Comparison of ENCODE assay signal across 8 cellular contexts in the genomic region with DNA sequence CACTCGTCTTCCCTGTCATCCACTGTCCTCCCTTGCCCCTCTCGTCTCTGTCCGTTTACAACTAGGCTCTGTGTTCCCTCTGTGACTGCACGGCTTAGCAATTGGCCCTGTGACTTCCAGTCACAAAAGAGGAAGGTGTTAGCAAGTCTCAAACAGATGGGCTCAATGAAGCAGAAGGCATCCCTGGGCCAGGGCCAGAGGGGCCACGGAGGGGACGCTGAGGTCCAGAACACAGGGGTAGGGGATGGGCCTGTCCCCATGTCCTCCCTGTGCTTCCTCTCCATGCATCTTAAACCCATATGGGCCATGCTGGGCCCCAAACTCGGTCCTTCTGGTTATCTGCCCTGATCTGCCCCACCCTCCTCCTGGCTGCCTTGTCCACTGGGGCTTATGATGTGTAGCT. TPM values are rescaled to one million over a fixed set of nuclear protein-coding genes. Genes with fewer than 3 reads are reported as not detected.
DNase-seq lines count a peak whose midpoint lies in the region; ATAC-seq, FAIRE-seq and TF ChIP-seq lines count a peak whose summit lies in the region.

CD72 (minus strand) TSS at position 89 of the 403 bp plus-strand sequence. CDS start 110 bp downstream, outside the sequence.

- no peak within 1 kb of the TSS for H2AK5ac ChIP-seq in mesenchymal stem cell (ENCODE audit: low read length, severe bottlenecking)

- H3K14ac ChIP-seq in mesenchymal stem cell (ENCODE audit: low read length in 2 of 2): no peak within 1 kb of the TSS

- FAIRE-seq in K562 (lab: Jason Lieb, UNC): no peak

- H2BK12ac ChIP-seq in mesenchymal stem cell (ENCODE audit: low read length in 2 of 2): no peak within 1 kb of the TSS

- CTCF ChIA-PET in A673 (lab: Charles Lee) (no interaction called here), K562 (lab: Yijun Ruan, JAX; ENCODE audit: low intra/inter-chr PET ratio) (no interaction called here)

- in situ Hi-C loops in K562 (cut with MboI): no loop called here

- H3K4ac ChIP-seq in mesenchymal stem cell (ENCODE audit: low read depth in 1 of 2, low read length in 2 of 2): no peak within 1 kb of the TSS

- H3K9me3 ChIP-seq in A673 (ENCODE audit: low read depth, low read length, poor library complexity, severe bottlenecking) (no peaks in the 10 kb centered on the region), K562 (replicated peaks; ENCODE audit: control insufficient read depth, insufficient read depth, low read depth, low read length) (no peaks in the 10 kb centered on the region), mesenchymal stem cell (ENCODE audit: control insufficient read depth, low read length) (no peaks in the 10 kb centered on the region)

- no peaks in the 10 kb centered on the region for H3K79me1 ChIP-seq in mesenchymal stem cell (replicated peaks; ENCODE audit: low read length, poor library complexity, severe bottlenecking)

- H2BK5ac ChIP-seq in mesenchymal stem cell (ENCODE audit: low read depth, low read length, poor library complexity, severe bottlenecking): no peak within 1 kb of the TSS

- DNase-seq in A673 (ENCODE audit: low spot score) (no peak), H7 (peak; percentile 15), K562 (ENCODE audit: extremely low read depth in 1 of 4, low spot score in 3 of 4) (peak in 2 of 4 experiments; percentile 17 to 23), mesenchymal stem cell (no peak), mesenteric fat pad (ENCODE audit: low spot score) (no peak), Ammon's horn (ENCODE audit: low spot score) (no peak), DMS79 (lab: John Stamatoyannopoulos, UW) (no peak), NOMO-1 (lab: John Stamatoyannopoulos, UW; ENCODE audit: unreplicated experiment in 2 of 2) (no peak)

- H3K4me3 ChIP-seq in A673 (ENCODE audit: low read depth, low read length, poor library complexity, severe bottlenecking): peak within 1 kb of the TSS; percentile 33
- H3K4me3 ChIP-seq in H7 (ENCODE audit: insufficient read depth, low read depth, low read length): peak within 1 kb of the TSS; percentile 57
- H3K4me3 ChIP-seq in K562: peak within 1 kb of the TSS; percentile 15; the same call in 1 of the 2 replicates
- H3K4me3 ChIP-seq in mesenchymal stem cell (ENCODE audit: insufficient read depth in 1 of 2, low read depth in 1 of 2, low read length in 2 of 2): peak within 1 kb of the TSS in 1 of 2 experiments; percentile 76

- TF ChIP-seq RAD21 in K562 (CRISPR knock-in tag; conservative IDR thresholded peaks at IDR 0.05 in 1 of 2, IDR thresholded peaks at IDR 0.05 in 1 of 2): no peak

- H3K79me2 ChIP-seq in K562 (ENCODE audit: control insufficient read depth, insufficient read depth, low read length): no peaks in the 10 kb centered on the region

- no peaks in the 10 kb centered on the region for H3K36me3 ChIP-seq in A673 (ENCODE audit: insufficient read depth, low read length, poor library complexity, severe bottlenecking)
- H3K36me3 ChIP-seq in H7 (replicated peaks; ENCODE audit: control insufficient read depth, insufficient read depth, low read length): no peaks in the 10 kb centered on the region
- no peaks in the 10 kb centered on the region for H3K36me3 ChIP-seq in K562 (ENCODE audit: control insufficient read depth, insufficient read depth, low read length)
- no peaks in the 10 kb centered on the region for H3K36me3 ChIP-seq in mesenchymal stem cell (ENCODE audit: control insufficient read depth in 1 of 2, insufficient read depth in 2 of 2, low read depth in 1 of 2, low read length in 2 of 2)

- H4K91ac ChIP-seq in mesenchymal stem cell (ENCODE audit: low read length): no peak within 1 kb of the TSS

- H3K27ac ChIP-seq in A673 (ENCODE audit: low read depth, low read length, poor library complexity, severe bottlenecking): no peak within 1 kb of the TSS
- H3K27ac ChIP-seq in K562 (ENCODE audit: extremely low read depth, low read depth, low read length): no peak within 1 kb of the TSS
- H3K27ac ChIP-seq in mesenchymal stem cell (ENCODE audit: low read length, poor library complexity, severe bottlenecking): no peak within 1 kb of the TSS

- TF ChIP-seq CTCF in A673 (conservative IDR thresholded peaks at IDR 0.05; ENCODE audit: low read depth, low read length) (no peak), K562 (IDR thresholded peaks at IDR 0.05 in 2 of 3, conservative IDR thresholded peaks at IDR 0.05 in 1 of 3; ENCODE audit: insufficient read depth in 2 of 3, low read depth in 1 of 3, low read length in 3 of 3) (no peak)

- H3K23ac ChIP-seq in mesenchymal stem cell (ENCODE audit: low read length in 2 of 2): no peak within 1 kb of the TSS

- BruUV-seq in A673 (replicated peaks; lab: Mats Ljungman, UMichigan) (no TSS peak), K562 (replicated peaks; lab: Mats Ljungman, UMichigan) (no TSS peak)

- H3K9me1 ChIP-seq in K562 (ENCODE audit: control insufficient read depth, insufficient read depth, low read length): no peaks in the 10 kb centered on the region

- 23% methylated on average over 7 of the region's 7 CpGs for WGBS in K562 (ENCODE audit: insufficient coverage, low coverage, missing lambda C conversion rate)
- 89% methylated on average over 7 of the region's 7 CpGs for WGBS in mesenchymal stem cell

- POLR2A ChIA-PET in A673 (lab: Charles Lee; ENCODE audit: low non-redundant PET) (no interaction called here), K562 (lab: Yijun Ruan, JAX) (interaction anchor here (0.6 kb wide), 1 partner anchor 457 kb away, joined by 3 read pairs; the partner anchor contains the start of gene UNC13B)

- H3K4me2 ChIP-seq in K562 (ENCODE audit: insufficient read depth, low read length) (peak within 1 kb of the TSS; percentile 62), mesenchymal stem cell (ENCODE audit: low read length, poor library complexity, severe bottlenecking) (peak within 1 kb of the TSS; percentile 76)

- TF ChIP-seq POLR2A in K562 (conservative IDR thresholded peaks at IDR 0.05): no peak

- no peak for TF ChIP-seq EP300 in K562 (IDR thresholded peaks at IDR 0.05; ENCODE audit: low read length)

- H3K4me1 ChIP-seq in A673 (ENCODE audit: insufficient read depth, low read length, poor library complexity, severe bottlenecking) (no peaks in the 10 kb centered on the region), K562 (replicated peaks in 1 of 2; ENCODE audit: control insufficient read depth in 2 of 2, insufficient read depth in 2 of 2, low read length in 2 of 2) (peaks cover 5 to 24% of the 10 kb centered on the region in 2 experiments; a peak in 3 of 5 replicates), mesenchymal stem cell (ENCODE audit: control insufficient read depth, insufficient read depth, low read depth, low read length) (peaks cover 7% of the 10 kb centered on the region)

- H3K18ac ChIP-seq in mesenchymal stem cell (ENCODE audit: low read depth in 1 of 2, low read length in 2 of 2): no peak within 1 kb of the TSS

- no peaks in the 10 kb centered on the region for H4K20me1 ChIP-seq in K562 (replicated peaks; ENCODE audit: control insufficient read depth, insufficient read depth, low read length)

- intact Hi-C loops in A673 (cut with micrococcal nuclease; ENCODE audit: unreplicated experiment): no loop called here
- intact Hi-C loops in K562 (cut with micrococcal nuclease): no loop called here

- no peak within 1 kb of the TSS for H4K8ac ChIP-seq in mesenchymal stem cell (ENCODE audit: low read length)

- H2AFZ ChIP-seq in K562 (ENCODE audit: low read depth, low read length) (peak within 1 kb of the TSS; percentile 78), mesenchymal stem cell (ENCODE audit: low read depth, low read length) (peak within 1 kb of the TSS; percentile 32)

- peak within 1 kb of the TSS in 1 of 2 experiments; percentile 83; a peak in 2 of 4 replicates for H3K9ac ChIP-seq in K562 (ENCODE audit: insufficient read depth in 1 of 2, low read depth in 2 of 2, low read length in 2 of 2)
- peak within 1 kb of the TSS; percentile 89 for H3K9ac ChIP-seq in mesenchymal stem cell (ENCODE audit: low read length)

- H3K27me3 ChIP-seq in A673 (replicated peaks; ENCODE audit: insufficient read depth, low read depth, low read length, poor library complexity) (peaks cover 26% of the 10 kb centered on the region), H7 (ENCODE audit: control insufficient read depth, insufficient read depth, low read length) (peaks cover 37% of the 10 kb centered on the region), K562 (ENCODE audit: control insufficient read depth in 2 of 2, insufficient read depth in 2 of 2, low read length in 2 of 2) (peaks cover 3 to 27% of the 10 kb centered on the region in 2 experiments; a peak in 3 of 5 replicates), mesenchymal stem cell (ENCODE audit: control insufficient read depth in 1 of 2, insufficient read depth in 1 of 2, low read length in 2 of 2) (peaks cover 0 to 61% of the 10 kb centered on the region in 2 experiments)

- ATAC-seq in K562: peak; percentile 22; the same call in 2 of the 3 replicates

- H2BK120ac ChIP-seq in mesenchymal stem cell (ENCODE audit: low read depth, low read length): no peak within 1 kb of the TSS

- peak within 1 kb of the TSS; percentile 8 for H2BK15ac ChIP-seq in mesenchymal stem cell (ENCODE audit: low read depth, poor library complexity, severe bottlenecking)

RNA-seq across cellular contexts. Expression of gene CD72, which starts in this region (rescaled TPM):
- total RNA-seq in A673 (2021) (not detected in 2 replicates), K562 (2014; rRNA removed) (0.33 TPM in 1 of 2 replicates, not detected in the other), K562 (2014; rRNA removed; fragmentation: Illumina TruSeq; extraction: Trizol) (0.29 and 0.41 TPM in 2 replicates), K562 (2015; rRNA removed; fragmentation: Illumina TruSeq; extraction: Trizol) (0.62 and 0.75 TPM in 2 replicates), K562 (2021) (0.25 and 0.55 TPM in 2 replicates), mesenteric fat pad (7.0 TPM)
- total RNA-seq in H7 (2014; rRNA removed; shearing (Covaris generic)): 1.9 and 4.6 TPM in 2 replicates
- total RNA-seq in K562 (2011; cell fraction: chromatin; rRNA removed; ENCODE audit: low replicate concordance): 2.0 and 3.5 TPM in 2 replicates
- total RNA-seq in K562 (2011; cell fraction: nucleolus; rRNA removed): 1.8 and 2.2 TPM in 2 replicates
- total RNA-seq in K562 (2011; cell fraction: nucleoplasm; rRNA removed): 3.8 and 4.7 TPM in 2 replicates
- polyA plus RNA-seq in K562 (2011; rRNA removed) (0.78 and 1.7 TPM in 2 replicates), K562 (2014; fragmentation: Illumina TruSeq; extraction: Trizol) (0.25 and 0.43 TPM in 2 replicates), K562 (2014; fragmentation: Nextera tagmentation; extraction: Ambion mirVana) (under 1 TPM; 0.11 to 0.13 TPM), K562 (2014; rRNA removed) (0.19 and 0.54 TPM in 2 replicates)
- 1.0 TPM in 2 replicates for polyA plus RNA-seq in K562 (2011; cell fraction: cytosol; rRNA removed)
- polyA plus RNA-seq in K562 (2011; cell fraction: nucleus; rRNA removed): 7.0 and 8.5 TPM in 2 replicates
- polyA plus RNA-seq in K562 (2012): 0.74 and 0.98 TPM in 2 replicates
- polyA minus RNA-seq in K562 (2011; rRNA and poly(A)+ RNA removed): 0.70 and 0.87 TPM in 2 replicates
- polyA minus RNA-seq in K562 (2011; cell fraction: cytosol; rRNA and poly(A)+ RNA removed): not detected in 2 replicates
- polyA minus RNA-seq in K562 (2011; cell fraction: nucleus; rRNA and poly(A)+ RNA removed): 1.2 and 1.6 TPM in 2 replicates
- polyA plus RNA-seq in mesenchymal stem cell (2013, experiment 1 of 2): 0.47 TPM
- polyA plus RNA-seq in mesenchymal stem cell (2013, experiment 2 of 2): 0.32 TPM
